In genomic region chr10:92699193-92699517, GRCh38 we compare ENCODE assay signal across 8 cellular contexts. TPM values are rescaled to one million over a fixed set of nuclear protein-coding genes. Genes with fewer than 3 reads are reported as not detected.
DNase-seq lines count a peak whose midpoint lies in the region; ATAC-seq, FAIRE-seq and TF ChIP-seq lines count a peak whose summit lies in the region.

No MANE protein-coding gene starts in this region.

- H3K4me3 ChIP-seq in GM12878 (no peak overlapping the region; the same call in 1 of the 2 replicates), lower lobe of right lung (peak overlapping the region; percentile 49), tibial nerve (peak overlapping the region in 3 of 4 donors; percentile 37 to 43 (median 42))

- H3K27ac ChIP-seq in GM12878 (ENCODE audit: control insufficient read depth, insufficient read depth): no peak overlapping the region
- H3K27ac ChIP-seq in lower lobe of right lung: peak overlapping the region; percentile 43
- H3K27ac ChIP-seq in tibial nerve: no peak overlapping the region

- H3K4me2 ChIP-seq in GM12878 (ENCODE audit: control insufficient read depth, insufficient read depth): peak overlapping the region; percentile 40

- WGBS in GM12878 (ENCODE audit: insufficient coverage, insufficient replicate concordance, low lambda C conversion rate, missing lambda C conversion rate): 21% methylated on average over 3 of the region's 3 CpGs
- WGBS in tibial nerve, 2 donors: 2 to 5% methylated on average over 3 of the region's 3 CpGs

- no peaks in the 10 kb centered on the region for H3K9me3 Mint-ChIP-seq in activated T-cell treated with anti-CD3 and anti-CD28 coated beads, Interleukin-2, amount 50 U/mL, for 4 hours

- SMC1A ChIA-PET in GM12878 (lab: Charles Lee; ENCODE audit: uncharacterized antibody, unreplicated experiment): interaction anchor here (1.4 kb wide), 1 partner anchor 14 kb away, joined by 3 read pairs; no protein-coding TSS in a partner anchor

- H3K79me2 ChIP-seq in GM12878 (ENCODE audit: control insufficient read depth, insufficient read depth, low read length): no peaks in the 10 kb centered on the region

- no peak for FAIRE-seq in GM12878 (lab: Jason Lieb, UNC)

- H3K27me3 ChIP-seq in GM12878 (replicated peaks in 1 of 2; ENCODE audit: control insufficient read depth in 2 of 2, insufficient read depth in 2 of 2, low read length in 1 of 2) (peaks cover 2 to 13% of the 10 kb centered on the region in 2 experiments; a peak in 1 of 4 replicates), lower lobe of right lung (ENCODE audit: low read depth) (peaks cover 21% of the 10 kb centered on the region), tibial nerve (peaks cover 0 to 69% of the 10 kb centered on the region in 2 donors)

- no peak for DNase-seq in activated T-cell treated with anti-CD3 and anti-CD28 coated beads, Interleukin-2, amount 50 U/mL, for 4 hours
- DNase-seq in activated T-cell treated with anti-CD3 and anti-CD28 coated beads, Interleukin-2, amount 50 U/mL, for 48 hours: no peak
- DNase-seq in GM12878 (ENCODE audit: low read depth, low spot score) (no peak), lower lobe of right lung (no peak), tibial nerve (ENCODE audit: low spot score in 2 of 2) (no peak), NCI-H2196 (lab: John Stamatoyannopoulos, UW; ENCODE audit: unreplicated experiment) (no peak)
- no peak for DNase-seq in effector CD8-positive, alpha-beta T cell (lab: John Stamatoyannopoulos, UW)

- no peaks in the 10 kb centered on the region for H3K9me3 ChIP-seq in GM12878 (replicated peaks; ENCODE audit: control insufficient read depth, insufficient read depth, low read length)
- no peaks in the 10 kb centered on the region for H3K9me3 ChIP-seq in lower lobe of right lung
- H3K9me3 ChIP-seq in tibial nerve: no peaks in the 10 kb centered on the region

- CTCF ChIA-PET in GM12878 (lab: Yijun Ruan, JAX): interaction anchor here (0.7 to 1.0 kb wide), 3 partner anchors 12 to 315 kb away, joined by 3 to 4 read pairs (median 3); no protein-coding TSS in a partner anchor

- no peak for ATAC-seq in activated T-cell treated with anti-CD3 and anti-CD28 coated beads, Interleukin-2, amount 50 U/mL, for 4 hours
- ATAC-seq in GM12878: peak; percentile 47; the same call in 2 of the 3 replicates
- ATAC-seq in lower lobe of right lung: peak in 1 of 2 donors; percentile 44
- ATAC-seq in GM21529 (IDR thresholded peaks at IDR 0.05; ENCODE audit: unreplicated experiment): no peak

- POLR2A ChIA-PET in GM12878 (lab: Charles Lee): interaction anchor here (0.7 to 1.1 kb wide), 3 partner anchors 24 to 276 kb away, joined by 3 to 7 read pairs (median 5); no protein-coding TSS in a partner anchor

- TF ChIP-seq EP300 in GM12878 (IDR thresholded peaks at IDR 0.05; ENCODE audit: borderline replicate concordance in 1 of 2, control insufficient read depth in 1 of 2, low read depth in 2 of 2, low read length in 2 of 2): no peak
- TF ChIP-seq EP300 in tibial nerve (IDR thresholded peaks at IDR 0.05): no peak

- no TSS peak for BruUV-seq in GM12878 (replicated peaks; lab: Mats Ljungman, UMichigan)

- no peaks in the 10 kb centered on the region for H3K36me3 ChIP-seq in GM12878 (ENCODE audit: control insufficient read depth in 2 of 2, insufficient read depth in 2 of 2, low read length in 1 of 2)
- H3K36me3 ChIP-seq in lower lobe of right lung: peaks cover 20% of the 10 kb centered on the region
- no peaks in the 10 kb centered on the region for H3K36me3 ChIP-seq in tibial nerve

- peak overlapping the region; percentile 83 for H3K4me3 Mint-ChIP-seq in activated T-cell treated with anti-CD3 and anti-CD28 coated beads, Interleukin-2, amount 50 U/mL, for 4 hours

- TF ChIP-seq POLR2A in GM12878 (IDR thresholded peaks at IDR 0.05; ENCODE audit: low read depth, low read length) (no peak), tibial nerve (IDR thresholded peaks at IDR 0.05) (no peak)

- intact Hi-C loops in GM12878 (cut with micrococcal nuclease; ENCODE audit: unreplicated experiment): loop anchor here (2.0 kb wide), 1 partner anchor 58 kb away; no protein-coding TSS in a partner anchor
- intact Hi-C loops in lower lobe of right lung (cut with DNase I): no loop called here

- peaks cover 23% of the 10 kb centered on the region for H3K4me1 Mint-ChIP-seq in activated T-cell treated with anti-CD3 and anti-CD28 coated beads, Interleukin-2, amount 50 U/mL, for 4 hours (ENCODE audit: low read depth)

- no peak overlapping the region for H3K9ac ChIP-seq in GM12878 (ENCODE audit: control insufficient read depth, insufficient read depth, low read length)

- no peak for TF ChIP-seq RAD21 in GM12878 (IDR thresholded peaks at IDR 0.05; ENCODE audit: insufficient read depth, low read depth, low read length)

- RAD21 ChIA-PET in GM12878 (lab: Charles Lee; ENCODE audit: unreplicated experiment): interaction anchor here (0.7 to 0.9 kb wide), 2 partner anchors 9 to 109 kb away, joined by 3 to 6 read pairs; no protein-coding TSS in a partner anchor

- no peaks in the 10 kb centered on the region for H3K36me3 Mint-ChIP-seq in activated T-cell treated with anti-CD3 and anti-CD28 coated beads, Interleukin-2, amount 50 U/mL, for 4 hours (ENCODE audit: insufficient read depth)

- TF ChIP-seq CTCF in GM12878 (IDR thresholded peaks at IDR 0.05 in 2 of 3, conservative IDR thresholded peaks at IDR 0.05 in 1 of 3; ENCODE audit: control insufficient read depth in 2 of 3, extremely low read depth in 1 of 3, insufficient read depth in 1 of 3, low read depth in 3 of 3, low read length in 3 of 3) (no peak), lower lobe of right lung (IDR thresholded peaks at IDR 0.05) (no peak), tibial nerve (IDR thresholded peaks at IDR 0.05) (no peak)

- H3K27me3 Mint-ChIP-seq in activated T-cell treated with anti-CD3 and anti-CD28 coated beads, Interleukin-2, amount 50 U/mL, for 4 hours (ENCODE audit: low read depth): peaks cover 68% of the 10 kb centered on the region

- H4K20me1 ChIP-seq in GM12878 (ENCODE audit: control insufficient read depth, insufficient read depth): no peaks in the 10 kb centered on the region

- no peak overlapping the region; the same call in 1 of the 2 replicates for H2AFZ ChIP-seq in GM12878 (ENCODE audit: control insufficient read depth, low read depth, low read length)

- H3K4me1 ChIP-seq in GM12878 (ENCODE audit: control insufficient read depth, insufficient read depth, low read length): peaks cover 16% of the 10 kb centered on the region
- H3K4me1 ChIP-seq in lower lobe of right lung: peaks cover 22% of the 10 kb centered on the region
- peaks cover 0 to 20% (median 2%) of the 10 kb centered on the region in 4 donors for H3K4me1 ChIP-seq in tibial nerve

- in situ Hi-C loops in GM12878 (cut with MboI): no loop called here

TF ChIP-seq in GM12878, 131 proteins besides CTCF, POLR2A, EP300 and RAD21 (continues in another document):
- TF ChIP-seq HDGF (IDR thresholded peaks at IDR 0.05) (no peak), BMI1 (IDR thresholded peaks at IDR 0.05; ENCODE audit: borderline replicate concordance) (no peak), STAT3 (IDR thresholded peaks at IDR 0.05; ENCODE audit: low read depth, low read length) (no peak), NBN (IDR thresholded peaks at IDR 0.05) (no peak), SUPT20H (IDR thresholded peaks at IDR 0.05; ENCODE audit: borderline replicate concordance, control insufficient read depth, low read depth, low read length) (no peak), RELA (IDR thresholded peaks at IDR 0.05; ENCODE audit: borderline replicate concordance, partially characterized antibody) (no peak), CHD2 (IDR thresholded peaks at IDR 0.05; ENCODE audit: borderline replicate concordance, low read depth, low read length) (no peak), YBX1 (IDR thresholded peaks at IDR 0.05) (no peak), CBFB (IDR thresholded peaks at IDR 0.05; ENCODE audit: low read depth) (no peak), ETV6 (conservative IDR thresholded peaks at IDR 0.05 in 1 of 2, IDR thresholded peaks at IDR 0.05 in 1 of 2; ENCODE audit: borderline replicate concordance in 1 of 2, low read depth in 1 of 2) (no peak), NFIC (IDR thresholded peaks at IDR 0.05; ENCODE audit: low read depth, low read length) (no peak), USF1 (IDR thresholded peaks at IDR 0.05; ENCODE audit: borderline replicate concordance, extremely low read length, insufficient read depth, low read depth, low read length) (no peak), WRNIP1 (IDR thresholded peaks at IDR 0.05; ENCODE audit: borderline replicate concordance, low read depth, low read length) (no peak), FOS (IDR thresholded peaks at IDR 0.05; ENCODE audit: borderline replicate concordance, extremely low read depth, insufficient read length) (no peak), ZNF24 (IDR thresholded peaks at IDR 0.05) (no peak)

RNA-seq across cellular contexts. Expression of gene HHEX, which starts 9.4 kb away (rescaled TPM):
- total RNA-seq in activated T-cell treated with anti-CD3 and anti-CD28 coated beads, Interleukin-2, amount 50 U/mL, for 4 hours: 1 to 10 TPM in 1 of 3 donors, under 1 TPM in 2; 0.50 to 1.0 (median 0.53) TPM
- total RNA-seq in GM12878 (2013; cell fraction: nucleolus; rRNA removed): 4.8 and 5.2 TPM in 2 replicates
- total RNA-seq in GM12878 (2014; rRNA removed): 10.1 and 14.2 TPM in 2 replicates
- total RNA-seq in GM12878 (2014; rRNA removed; fragmentation: Illumina TruSeq; extraction: Trizol): 15.1 and 15.4 TPM in 2 replicates
- total RNA-seq in GM12878 (2021): 17.8 and 21.6 TPM in 2 replicates
- polyA plus RNA-seq in GM12878 (2011; ENCODE audit: low read depth): 3.2 TPM
- 3.9 and 4.5 TPM in 2 replicates for polyA plus RNA-seq in GM12878 (2011; rRNA removed)
- 1.7 and 2.1 TPM in 2 replicates for polyA plus RNA-seq in GM12878 (2011; cell fraction: cytosol; rRNA removed)
- 6.7 and 11.7 TPM in 2 replicates for polyA plus RNA-seq in GM12878 (2011; cell fraction: nucleus; rRNA removed)
- polyA plus RNA-seq in GM12878 (2012): 2.9 and 4.5 TPM in 2 replicates
- 21.1 and 26.3 TPM in 2 replicates for polyA plus RNA-seq in GM12878 (2014; fragmentation: Illumina TruSeq; extraction: Trizol)
- 10 to 100 TPM in 1 of 2 experiments, 1 to 10 TPM in 1; 8.6 to 11.9 TPM for polyA plus RNA-seq in GM12878 (2014; fragmentation: Nextera tagmentation; extraction: Ambion mirVana)
- polyA plus RNA-seq in GM12878 (2014; rRNA removed): 17.8 and 18.1 TPM in 2 replicates
- polyA plus RNA-seq in GM12878 (2016; fragmentation: Nextera tagmentation; extraction: Ambion mirVana): 10 to 100 TPM; 30.9 to 32.8 TPM
- polyA minus RNA-seq in GM12878 (2011; rRNA and poly(A)+ RNA removed): 1.3 and 4.8 TPM in 2 replicates
- 1.2 and 1.9 TPM in 2 replicates for polyA minus RNA-seq in GM12878 (2011; cell fraction: cytosol; rRNA and poly(A)+ RNA removed)
- polyA minus RNA-seq in GM12878 (2011; cell fraction: nucleus; rRNA and poly(A)+ RNA removed): 4.2 and 11.5 TPM in 2 replicates
- total RNA-seq in lower lobe of right lung: 19.5 TPM
- 10 to 100 TPM in 1 of 4 donors, 1 to 10 TPM in 3; 6.3 to 16.7 (median 7.5) TPM for total RNA-seq in tibial nerve
